In genomic region chr1:47023268-47024137, GRCh38 we compare ENCODE assay signal across 11 cellular contexts. TPM values are rescaled to one million over a fixed set of nuclear protein-coding genes. Genes with fewer than 3 reads are reported as not detected.
DNase-seq lines count a peak whose midpoint lies in the region; ATAC-seq, FAIRE-seq and TF ChIP-seq lines count a peak whose summit lies in the region.
"Had no signal": no experiment of that assay in that cellular context is flagged by ENCODE, and none has a peak within 500 bp of the region (broad histone marks: within the 10 kb centered on the region; RNA-seq: fewer than 3 reads in every experiment).

Gene CYP4X1, plus strand, starts transcription at chr1:47023669. Its CDS starts 149 bp downstream, at chr1:47023818.

- peaks cover 30% of the 10 kb centered on the region for H3K27me3 Mint-ChIP-seq in Calu3 (ENCODE audit: unreplicated experiment)

- no TSS peak for BruUV-seq in Calu3 (replicated peaks; lab: Mats Ljungman, UMichigan)

- H3K36me3 Mint-ChIP-seq in Calu3 (ENCODE audit: insufficient read depth, unreplicated experiment) = peaks cover 5% of the 10 kb centered on the region
- H3K36me3 Mint-ChIP-seq: activated CD4-positive, alpha-beta memory T cell treated with anti-CD3 and anti-CD28 coated beads for 36 hours; CD4-positive, alpha-beta memory T cell had no signal

- CTCF ChIA-PET in Calu3 (lab: Charles Lee) = interaction anchor here (1.0 kb wide), 1 partner anchor 21 kb away, joined by 3 read pairs; no protein-coding TSS in a partner anchor

- ATAC-seq in SK-N-SH treated with all-trans-retinoic acid at 6 μM for 48 hours (peak; percentile 41), omental fat pad (ENCODE audit: low FRiP score) (peak; percentile 56), HG02763 (IDR thresholded peaks at IDR 0.05; ENCODE audit: unreplicated experiment) (no peak), GM18517 (IDR thresholded peaks at IDR 0.05; ENCODE audit: unreplicated experiment) (no peak)

- FAIRE-seq in HTR-8/SVneo (lab: Jason Lieb, UNC) = no peak
- FAIRE-seq: islet of Langerhans had no signal

- H3K9me3 Mint-ChIP-seq in Calu3 (ENCODE audit: low read depth, unreplicated experiment) = no peaks in the 10 kb centered on the region
- H3K9me3 Mint-ChIP-seq: activated CD4-positive, alpha-beta memory T cell treated with anti-CD3 and anti-CD28 coated beads for 36 hours had no signal

- H3K27ac Mint-ChIP-seq in Calu3 (ENCODE audit: unreplicated experiment) = no peak within 1 kb of the TSS
- H3K27ac Mint-ChIP-seq: activated CD4-positive, alpha-beta memory T cell treated with anti-CD3 and anti-CD28 coated beads for 36 hours; CD4-positive, alpha-beta memory T cell had no signal

- H3K4me3 Mint-ChIP-seq in Calu3 (ENCODE audit: low read depth, unreplicated experiment) = peak within 1 kb of the TSS; percentile 76
- H3K4me3 Mint-ChIP-seq: activated CD4-positive, alpha-beta memory T cell treated with anti-CD3 and anti-CD28 coated beads for 36 hours had no signal

- H3K4me1 Mint-ChIP-seq in Calu3 (ENCODE audit: low read depth, unreplicated experiment) = no peaks in the 10 kb centered on the region

- DNase-seq in Calu3 = peak; percentile 29
- DNase-seq in glomerular endothelial cell (ENCODE audit: extremely low read depth, low read depth, low spot score) = peak; percentile 23
- DNase-seq in omental fat pad (ENCODE audit: low spot score) = no peak
- no peak for DNase-seq in HTR-8/SVneo (ENCODE audit: insufficient read length, low spot score)
- DNase-seq in activated CD4-positive, alpha-beta T cell treated with anti-CD3 and anti-CD28 coated beads for 1 hour = no peak
- DNase-seq: activated CD4-positive, alpha-beta memory T cell treated with anti-CD3 and anti-CD28 coated beads for 36 hours; CD4-positive, alpha-beta memory T cell had no signal

- TF ChIP-seq CTCF in Calu3 (IDR thresholded peaks at IDR 0.05; ENCODE audit: unreplicated experiment) (no peak), omental fat pad (IDR thresholded peaks at IDR 0.05) (no peak)

- intact Hi-C loops in Calu3 (cut with micrococcal nuclease; ENCODE audit: unreplicated experiment) = no loop called here

TF ChIP-seq in SK-N-SH treated with all-trans-retinoic acid at 6 μM for 48 hours, 23 proteins besides CTCF, POLR2A, EP300 and RAD21:
- TF ChIP-seq TOX (CRISPR knock-in tag; IDR thresholded peaks at IDR 0.05; ENCODE audit: borderline replicate concordance) (no peak), PATZ1 (CRISPR knock-in tag; IDR thresholded peaks at IDR 0.05; ENCODE audit: borderline replicate concordance) (no peak), ZNF565 (CRISPR knock-in tag; conservative IDR thresholded peaks at IDR 0.05; ENCODE audit: low read depth) (no peak), OSR1 (CRISPR knock-in tag; IDR thresholded peaks at IDR 0.05) (no peak), GLIS3 (CRISPR knock-in tag; IDR thresholded peaks at IDR 0.05) (no peak), ISL1 (CRISPR knock-in tag; IDR thresholded peaks at IDR 0.05) (no peak), CREB5 (CRISPR knock-in tag; IDR thresholded peaks at IDR 0.05; ENCODE audit: low read depth) (no peak), RARB (CRISPR knock-in tag; IDR thresholded peaks at IDR 0.05) (no peak), ARNTL (CRISPR knock-in tag; IDR thresholded peaks at IDR 0.05; ENCODE audit: borderline replicate concordance, low read depth) (no peak), PPARA (CRISPR knock-in tag; IDR thresholded peaks at IDR 0.05; ENCODE audit: borderline replicate concordance) (no peak), TCF4 (CRISPR knock-in tag; IDR thresholded peaks at IDR 0.05; ENCODE audit: borderline replicate concordance) (no peak), TSHZ2 (CRISPR knock-in tag; IDR thresholded peaks at IDR 0.05) (no peak), ZFP3 (CRISPR knock-in tag; IDR thresholded peaks at IDR 0.05) (no peak), ZFP30 (CRISPR knock-in tag; IDR thresholded peaks at IDR 0.05) (no peak), ESRRG (CRISPR knock-in tag; IDR thresholded peaks at IDR 0.05) (no peak), ZNF8 (CRISPR knock-in tag; IDR thresholded peaks at IDR 0.05) (no peak), CSDC2 (CRISPR knock-in tag; IDR thresholded peaks at IDR 0.05) (no peak)

RNA-seq across cellular contexts. Expression of gene CYP4X1, which starts in this region (rescaled TPM):
- 0.21 and 0.27 TPM in 2 replicates for total RNA-seq in Calu3 (2022)
- total RNA-seq in glomerular endothelial cell = 1.6 TPM in 1 of 2 replicates, not detected in the other
- 10 to 100 TPM in 3 of 4 donors, 1 to 10 TPM in 1; 6.5 to 46.0 (median 16.3) TPM for total RNA-seq in omental fat pad
- total RNA-seq: activated CD4-positive, alpha-beta memory T cell treated with anti-CD3 and anti-CD28 coated beads for 36 hours; CD4-positive, alpha-beta memory T cell had no signal

Comparison
In these comparisons a context has a peak if more than half of its experiments do, and no peak if none do; other contexts are left out.
1. Peak in DNase-seq in Calu3; RNA of the gene not detected or under 1 TPM.
2. ATAC-seq: peak in SK-N-SH treated with all-trans-retinoic acid at 6 μM for 48 hours (single experiment) and omental fat pad (single experiment); none in HG02763 (single experiment) and GM18517 (single experiment).